Comparison of ENCODE assay signal across 1 cellular context in genomic region chr12:14314801-14315200, GRCh38.
A peak's percentile ranks its signal among the peaks of the same experiment; 100 is the strongest.
TF ChIP-seq lines count a peak whose summit lies in the region.

No MANE protein-coding gene starts in this region.

TF ChIP-seq in GM12878, 131 proteins besides CTCF, POLR2A, EP300 and RAD21:
- TF ChIP-seq ZBTB33 (IDR thresholded peaks at IDR 0.05) (peak; percentile 53; the same call in 1 of the 2 replicates), RAD51 (IDR thresholded peaks at IDR 0.05) (peak; percentile 78), BHLHE40 (IDR thresholded peaks at IDR 0.05; ENCODE audit: borderline replicate concordance in 1 of 2, low read depth in 2 of 2, low read length in 1 of 2) (peak in 1 of 2 experiments; percentile 44; a peak in 1 of 4 replicates), ZNF622 (IDR thresholded peaks at IDR 0.05) (no peak), IKZF2 (IDR thresholded peaks at IDR 0.05) (peak; percentile 32 to 34; a peak in 2 of 4 replicates), WRNIP1 (IDR thresholded peaks at IDR 0.05; ENCODE audit: borderline replicate concordance, low read depth, low read length) (no peak), SPI1 (IDR thresholded peaks at IDR 0.05; ENCODE audit: borderline replicate concordance, insufficient read depth, low read depth, low read length) (peak; percentile 85), ASH2L (IDR thresholded peaks at IDR 0.05; ENCODE audit: borderline replicate concordance, low read depth) (no peak), RELA (IDR thresholded peaks at IDR 0.05; ENCODE audit: borderline replicate concordance, partially characterized antibody) (no peak)
- TF ChIP-seq, protein P1, sequence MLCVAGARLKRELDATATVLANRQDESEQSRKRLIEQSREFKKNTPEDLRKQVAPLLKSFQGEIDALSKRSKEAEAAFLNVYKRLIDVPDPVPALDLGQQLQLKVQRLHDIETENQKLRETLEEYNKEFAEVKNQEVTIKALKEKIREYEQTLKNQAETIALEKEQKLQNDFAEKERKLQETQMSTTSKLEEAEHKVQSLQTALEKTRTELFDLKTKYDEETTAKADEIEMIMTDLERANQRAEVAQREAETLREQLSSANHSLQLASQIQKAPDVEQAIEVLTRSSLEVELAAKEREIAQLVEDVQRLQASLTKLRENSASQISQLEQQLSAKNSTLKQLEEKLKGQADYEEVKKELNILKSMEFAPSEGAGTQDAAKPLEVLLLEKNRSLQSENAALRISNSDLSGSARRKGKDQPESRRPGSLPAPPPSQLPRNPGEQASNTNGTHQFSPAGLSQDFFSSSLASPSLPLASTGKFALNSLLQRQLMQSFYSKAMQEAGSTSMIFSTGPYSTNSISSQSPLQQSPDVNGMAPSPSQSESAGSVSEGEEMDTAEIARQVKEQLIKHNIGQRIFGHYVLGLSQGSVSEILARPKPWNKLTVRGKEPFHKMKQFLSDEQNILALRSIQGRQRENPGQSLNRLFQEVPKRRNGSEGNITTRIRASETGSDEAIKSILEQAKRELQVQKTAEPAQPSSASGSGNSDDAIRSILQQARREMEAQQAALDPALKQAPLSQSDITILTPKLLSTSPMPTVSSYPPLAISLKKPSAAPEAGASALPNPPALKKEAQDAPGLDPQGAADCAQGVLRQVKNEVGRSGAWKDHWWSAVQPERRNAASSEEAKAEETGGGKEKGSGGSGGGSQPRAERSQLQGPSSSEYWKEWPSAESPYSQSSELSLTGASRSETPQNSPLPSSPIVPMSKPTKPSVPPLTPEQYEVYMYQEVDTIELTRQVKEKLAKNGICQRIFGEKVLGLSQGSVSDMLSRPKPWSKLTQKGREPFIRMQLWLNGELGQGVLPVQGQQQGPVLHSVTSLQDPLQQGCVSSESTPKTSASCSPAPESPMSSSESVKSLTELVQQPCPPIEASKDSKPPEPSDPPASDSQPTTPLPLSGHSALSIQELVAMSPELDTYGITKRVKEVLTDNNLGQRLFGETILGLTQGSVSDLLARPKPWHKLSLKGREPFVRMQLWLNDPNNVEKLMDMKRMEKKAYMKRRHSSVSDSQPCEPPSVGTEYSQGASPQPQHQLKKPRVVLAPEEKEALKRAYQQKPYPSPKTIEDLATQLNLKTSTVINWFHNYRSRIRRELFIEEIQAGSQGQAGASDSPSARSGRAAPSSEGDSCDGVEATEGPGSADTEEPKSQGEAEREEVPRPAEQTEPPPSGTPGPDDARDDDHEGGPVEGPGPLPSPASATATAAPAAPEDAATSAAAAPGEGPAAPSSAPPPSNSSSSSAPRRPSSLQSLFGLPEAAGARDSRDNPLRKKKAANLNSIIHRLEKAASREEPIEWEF (IDR thresholded peaks at IDR 0.05; ENCODE audit: insufficient replicate concordance, low read depth, low read length), result no peak
- TF ChIP-seq, protein P2, sequence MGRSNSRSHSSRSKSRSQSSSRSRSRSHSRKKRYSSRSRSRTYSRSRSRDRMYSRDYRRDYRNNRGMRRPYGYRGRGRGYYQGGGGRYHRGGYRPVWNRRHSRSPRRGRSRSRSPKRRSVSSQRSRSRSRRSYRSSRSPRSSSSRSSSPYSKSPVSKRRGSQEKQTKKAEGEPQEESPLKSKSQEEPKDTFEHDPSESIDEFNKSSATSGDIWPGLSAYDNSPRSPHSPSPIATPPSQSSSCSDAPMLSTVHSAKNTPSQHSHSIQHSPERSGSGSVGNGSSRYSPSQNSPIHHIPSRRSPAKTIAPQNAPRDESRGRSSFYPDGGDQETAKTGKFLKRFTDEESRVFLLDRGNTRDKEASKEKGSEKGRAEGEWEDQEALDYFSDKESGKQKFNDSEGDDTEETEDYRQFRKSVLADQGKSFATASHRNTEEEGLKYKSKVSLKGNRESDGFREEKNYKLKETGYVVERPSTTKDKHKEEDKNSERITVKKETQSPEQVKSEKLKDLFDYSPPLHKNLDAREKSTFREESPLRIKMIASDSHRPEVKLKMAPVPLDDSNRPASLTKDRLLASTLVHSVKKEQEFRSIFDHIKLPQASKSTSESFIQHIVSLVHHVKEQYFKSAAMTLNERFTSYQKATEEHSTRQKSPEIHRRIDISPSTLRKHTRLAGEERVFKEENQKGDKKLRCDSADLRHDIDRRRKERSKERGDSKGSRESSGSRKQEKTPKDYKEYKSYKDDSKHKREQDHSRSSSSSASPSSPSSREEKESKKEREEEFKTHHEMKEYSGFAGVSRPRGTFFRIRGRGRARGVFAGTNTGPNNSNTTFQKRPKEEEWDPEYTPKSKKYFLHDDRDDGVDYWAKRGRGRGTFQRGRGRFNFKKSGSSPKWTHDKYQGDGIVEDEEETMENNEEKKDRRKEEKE (IDR thresholded peaks at IDR 0.05), result no peak
- TF ChIP-seq, protein P3, sequence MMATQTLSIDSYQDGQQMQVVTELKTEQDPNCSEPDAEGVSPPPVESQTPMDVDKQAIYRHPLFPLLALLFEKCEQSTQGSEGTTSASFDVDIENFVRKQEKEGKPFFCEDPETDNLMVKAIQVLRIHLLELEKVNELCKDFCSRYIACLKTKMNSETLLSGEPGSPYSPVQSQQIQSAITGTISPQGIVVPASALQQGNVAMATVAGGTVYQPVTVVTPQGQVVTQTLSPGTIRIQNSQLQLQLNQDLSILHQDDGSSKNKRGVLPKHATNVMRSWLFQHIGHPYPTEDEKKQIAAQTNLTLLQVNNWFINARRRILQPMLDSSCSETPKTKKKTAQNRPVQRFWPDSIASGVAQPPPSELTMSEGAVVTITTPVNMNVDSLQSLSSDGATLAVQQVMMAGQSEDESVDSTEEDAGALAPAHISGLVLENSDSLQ (IDR thresholded peaks at IDR 0.05), result no peak
- TF ChIP-seq, protein P4, sequence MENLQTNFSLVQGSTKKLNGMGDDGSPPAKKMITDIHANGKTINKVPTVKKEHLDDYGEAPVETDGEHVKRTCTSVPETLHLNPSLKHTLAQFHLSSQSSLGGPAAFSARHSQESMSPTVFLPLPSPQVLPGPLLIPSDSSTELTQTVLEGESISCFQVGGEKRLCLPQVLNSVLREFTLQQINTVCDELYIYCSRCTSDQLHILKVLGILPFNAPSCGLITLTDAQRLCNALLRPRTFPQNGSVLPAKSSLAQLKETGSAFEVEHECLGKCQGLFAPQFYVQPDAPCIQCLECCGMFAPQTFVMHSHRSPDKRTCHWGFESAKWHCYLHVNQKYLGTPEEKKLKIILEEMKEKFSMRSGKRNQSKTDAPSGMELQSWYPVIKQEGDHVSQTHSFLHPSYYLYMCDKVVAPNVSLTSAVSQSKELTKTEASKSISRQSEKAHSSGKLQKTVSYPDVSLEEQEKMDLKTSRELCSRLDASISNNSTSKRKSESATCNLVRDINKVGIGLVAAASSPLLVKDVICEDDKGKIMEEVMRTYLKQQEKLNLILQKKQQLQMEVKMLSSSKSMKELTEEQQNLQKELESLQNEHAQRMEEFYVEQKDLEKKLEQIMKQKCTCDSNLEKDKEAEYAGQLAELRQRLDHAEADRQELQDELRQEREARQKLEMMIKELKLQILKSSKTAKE (IDR thresholded peaks at IDR 0.05; ENCODE audit: low read depth, poor library complexity, severe bottlenecking), result no peak
